Comparison of ENCODE assay signal across 8 cellular contexts in the genomic region with DNA sequence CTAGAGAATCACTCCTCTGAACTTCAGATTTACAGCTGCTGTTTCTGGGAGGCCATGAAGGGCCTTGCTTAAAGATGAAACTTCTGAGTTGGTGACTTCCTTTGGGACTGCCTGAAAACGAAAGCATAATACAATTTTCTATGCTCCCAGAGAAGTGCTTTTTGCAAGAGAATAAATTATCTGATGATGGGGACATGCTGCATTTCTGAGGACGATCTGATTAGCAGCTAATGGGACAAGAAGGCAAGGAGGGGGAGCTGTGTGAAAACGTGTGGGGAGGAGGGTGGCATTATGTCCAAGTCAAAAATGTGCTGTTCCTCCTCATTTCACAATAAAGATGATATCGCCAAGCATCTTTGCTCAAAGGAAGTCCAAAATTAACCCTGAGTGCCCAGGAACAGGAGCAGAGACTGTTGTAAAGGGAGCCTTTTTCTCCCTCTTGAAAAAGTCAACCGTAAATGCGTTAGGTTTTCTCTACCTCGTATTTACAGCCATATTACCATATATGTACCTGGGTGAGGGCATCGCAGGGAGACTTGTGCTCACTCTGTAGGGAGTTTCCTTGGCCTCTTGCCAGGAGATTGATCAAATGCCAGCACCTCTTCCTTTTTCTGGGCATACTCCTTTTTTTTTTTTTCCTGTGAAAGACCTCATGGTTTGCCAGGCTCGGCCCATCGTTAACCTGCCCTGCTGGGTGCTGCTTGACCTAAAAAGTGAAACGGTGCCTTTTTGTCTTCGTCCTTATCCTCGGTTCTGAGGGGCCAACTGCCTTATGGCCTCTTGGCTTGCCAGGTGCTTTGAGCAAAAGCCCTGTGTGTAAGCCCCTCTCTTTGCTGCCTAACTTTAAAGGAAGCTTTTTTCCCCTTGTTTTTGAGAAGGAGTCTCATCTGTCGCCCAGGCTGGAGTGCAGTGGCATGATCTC. TPM values are rescaled to one million over a fixed set of nuclear protein-coding genes. Genes with fewer than 3 reads are reported as not detected.
DNase-seq lines count a peak whose midpoint lies in the region; ATAC-seq and TF ChIP-seq lines count a peak whose summit lies in the region.

No MANE protein-coding gene starts in this region.

- no peak for TF ChIP-seq CTCF in VCaP (conservative IDR thresholded peaks at IDR 0.05)

- intact Hi-C loops in Right ventricle myocardium inferior (cut with DNase I) (no loop called here), cardiac septum (cut with DNase I) (no loop called here), posterior vena cava (cut with DNase I) (loop anchor here in 1 of 2 donors (5.0 kb wide), 1 partner anchor 1692 kb away; no protein-coding TSS in a partner anchor)

- DNase-seq in Right ventricle myocardium inferior (ENCODE audit: missing footprints) (no peak), cardiac septum (ENCODE audit: low spot score) (no peak), fibroblast of gingiva (ENCODE audit: low read depth) (peak; percentile 17), NCI-H1048 (lab: John Stamatoyannopoulos, UW) (no peak), posterior vena cava (ENCODE audit: low spot score) (no peak)
- peak; percentile 36 for DNase-seq in stimulated activated CD8-positive, alpha-beta memory T cell treated with anti-CD3 and anti-CD28 coated beads, Interleukin-4, amount 100 ng/mL, for 48 hours

- ATAC-seq in Right ventricle myocardium inferior (peak; percentile 67), HG03139 (IDR thresholded peaks at IDR 0.05; ENCODE audit: unreplicated experiment) (no peak)

- peak overlapping the region; percentile 85 for H3K27ac ChIP-seq in VCaP

RNA-seq across cellular contexts. Expression of a gene that starts 11.5 kb away (rescaled TPM):
- 22.4 TPM for total RNA-seq in Right ventricle myocardium inferior
- total RNA-seq in cardiac septum: 19.5 TPM
- total RNA-seq in posterior vena cava: 100 to 1,000 TPM; 136 to 147 TPM

RNA-seq across cellular contexts. Expression of a gene that starts 37.5 kb away (rescaled TPM):
- total RNA-seq in Right ventricle myocardium inferior (8.4 TPM), cardiac septum (10.4 TPM), posterior vena cava (10 to 100 TPM; 24.3 to 29.8 TPM)

Comparison
In these comparisons a context has a peak if more than half of its experiments do, and no peak if none do; other contexts are left out.
1. DNase-seq: peak in fibroblast of gingiva (single experiment) and stimulated activated CD8-positive, alpha-beta memory T cell treated with anti-CD3 and anti-CD28 coated beads, Interleukin-4, amount 100 ng/mL, for 48 hours (single experiment); none in Right ventricle myocardium inferior (single experiment), cardiac septum (single experiment), NCI-H1048 (single experiment) and posterior vena cava (single experiment).